Comparison of ENCODE assay signal across 2 cellular contexts in genomic region chr16:54923988-54924387, GRCh38.
TF ChIP-seq lines count a peak whose summit lies in the region.

No MANE protein-coding gene starts in this region.

TF ChIP-seq in HepG2, 621 proteins besides CTCF, POLR2A, EP300 and RAD21:
- TF ChIP-seq ZNF546 (CRISPR knock-in tag; conservative IDR thresholded peaks at IDR 0.05) (no peak), FOXP1 (IDR thresholded peaks at IDR 0.05) (no peak), FOXP1 (CRISPR knock-in tag; IDR thresholded peaks at IDR 0.05) (no peak), ZNF75D (CRISPR knock-in tag; IDR thresholded peaks at IDR 0.05; ENCODE audit: borderline replicate concordance) (no peak), ZNF414 (CRISPR knock-in tag; IDR thresholded peaks at IDR 0.05) (no peak), ZKSCAN8 (CRISPR knock-in tag; IDR thresholded peaks at IDR 0.05; ENCODE audit: borderline replicate concordance) (no peak), BATF2 (CRISPR knock-in tag; IDR thresholded peaks at IDR 0.05) (no peak), GATAD2A (CRISPR knock-in tag; IDR thresholded peaks at IDR 0.05) (no peak), ZNF256 (CRISPR knock-in tag; conservative IDR thresholded peaks at IDR 0.05) (no peak), HDAC6 (IDR thresholded peaks at IDR 0.05; ENCODE audit: low read depth, low read length) (no peak)
- TF ChIP-seq, protein P1, sequence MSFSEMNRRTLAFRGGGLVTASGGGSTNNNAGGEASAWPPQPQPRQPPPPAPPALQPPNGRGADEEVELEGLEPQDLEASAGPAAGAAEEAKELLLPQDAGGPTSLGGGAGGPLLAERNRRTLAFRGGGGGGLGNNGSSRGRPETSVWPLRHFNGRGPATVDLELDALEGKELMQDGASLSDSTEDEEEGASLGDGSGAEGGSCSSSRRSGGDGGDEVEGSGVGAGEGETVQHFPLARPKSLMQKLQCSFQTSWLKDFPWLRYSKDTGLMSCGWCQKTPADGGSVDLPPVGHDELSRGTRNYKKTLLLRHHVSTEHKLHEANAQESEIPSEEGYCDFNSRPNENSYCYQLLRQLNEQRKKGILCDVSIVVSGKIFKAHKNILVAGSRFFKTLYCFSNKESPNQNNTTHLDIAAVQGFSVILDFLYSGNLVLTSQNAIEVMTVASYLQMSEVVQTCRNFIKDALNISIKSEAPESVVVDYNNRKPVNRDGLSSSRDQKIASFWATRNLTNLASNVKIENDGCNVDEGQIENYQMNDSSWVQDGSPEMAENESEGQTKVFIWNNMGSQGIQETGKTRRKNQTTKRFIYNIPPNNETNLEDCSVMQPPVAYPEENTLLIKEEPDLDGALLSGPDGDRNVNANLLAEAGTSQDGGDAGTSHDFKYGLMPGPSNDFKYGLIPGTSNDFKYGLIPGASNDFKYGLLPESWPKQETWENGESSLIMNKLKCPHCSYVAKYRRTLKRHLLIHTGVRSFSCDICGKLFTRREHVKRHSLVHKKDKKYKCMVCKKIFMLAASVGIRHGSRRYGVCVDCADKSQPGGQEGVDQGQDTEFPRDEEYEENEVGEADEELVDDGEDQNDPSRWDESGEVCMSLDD (CRISPR knock-in tag; IDR thresholded peaks at IDR 0.05; ENCODE audit: borderline replicate concordance): no peak
TF ChIP-seq in HepG2: peak in this region for 0.

TF ChIP-seq in endothelial cell of umbilical vein, 7 proteins besides CTCF, POLR2A, EP300 and RAD21:
- TF ChIP-seq MYC (IDR thresholded peaks at IDR 0.05; ENCODE audit: low read depth, low read length): no peak
- TF ChIP-seq GATA2 (IDR thresholded peaks at IDR 0.05; ENCODE audit: insufficient read depth, insufficient read length, low read depth, low read length): no peak
- TF ChIP-seq EZH2 (IDR thresholded peaks at IDR 0.05; ENCODE audit: borderline replicate concordance, low read depth, low read length, severe bottlenecking): no peak
- no peak for TF ChIP-seq FOS (IDR thresholded peaks at IDR 0.05; ENCODE audit: borderline replicate concordance, insufficient read depth, low read length)
- no peak for TF ChIP-seq POLR2AphosphoS5 (IDR thresholded peaks at IDR 0.05; ENCODE audit: insufficient read depth, low read depth, low read length)
- TF ChIP-seq JUN (IDR thresholded peaks at IDR 0.05; ENCODE audit: borderline replicate concordance, insufficient read depth, insufficient read length, low read depth): no peak
- TF ChIP-seq, protein P2, sequence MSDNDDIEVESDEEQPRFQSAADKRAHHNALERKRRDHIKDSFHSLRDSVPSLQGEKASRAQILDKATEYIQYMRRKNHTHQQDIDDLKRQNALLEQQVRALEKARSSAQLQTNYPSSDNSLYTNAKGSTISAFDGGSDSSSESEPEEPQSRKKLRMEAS (IDR thresholded peaks at IDR 0.05; ENCODE audit: insufficient read depth, insufficient read length): no peak
